ENCODE assay signal across 18 cellular contexts in the genomic region with DNA sequence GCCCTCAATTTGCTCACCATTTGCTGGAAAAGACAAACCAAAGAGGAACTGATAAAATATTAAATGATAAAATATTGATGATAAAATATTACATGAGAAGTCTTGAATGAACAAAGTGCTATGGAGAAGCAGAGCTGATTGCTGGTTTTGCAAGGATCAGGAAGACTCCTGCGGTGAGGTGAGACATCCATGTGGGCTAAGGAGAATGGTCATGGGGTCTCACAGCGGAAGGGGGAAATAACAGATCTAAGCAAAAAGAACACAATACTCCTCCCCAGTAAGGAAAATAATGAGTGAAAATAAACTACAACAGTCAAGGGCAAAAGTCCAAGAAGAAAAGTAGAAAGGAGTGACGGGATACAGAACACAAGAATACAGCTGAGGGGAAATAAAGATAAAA.
"Had no signal": no experiment of that assay in that cellular context is flagged by ENCODE, and none has a peak within 500 bp of the region (broad histone marks: within the 10 kb centered on the region; RNA-seq: fewer than 3 reads in every experiment).

No MANE protein-coding gene starts in this region.

- H3K4me3 ChIP-seq: MG63, SJSA1, SK-N-MC had no signal

- DNase-seq: KBM-7, MG63, NCI-H1092 treated with DMSO at 0.1 percent for 48 hours, NCI-H1436, NCI-H187, NCI-H2029, NCI-H2081 treated with DMSO at 0.1 percent for 48 hours, NCI-H2171 treated with DMSO at 0.1 percent for 48 hours, NCI-H345, NCI-H446 treated with DMSO at 0.1 percent for 48 hours, NCI-H510A treated with DMSO at 0.1 percent for 48 hours, NCI-H526 treated with DMSO at 0.1 percent for 48 hours, NCI-H748 treated with DMSO at 0.1 percent for 48 hours, Right ventricle myocardium superior, RPMI8226, SIG-M5 had no signal
